21 cellular contexts compared by ENCODE assay signal in the genomic region with DNA sequence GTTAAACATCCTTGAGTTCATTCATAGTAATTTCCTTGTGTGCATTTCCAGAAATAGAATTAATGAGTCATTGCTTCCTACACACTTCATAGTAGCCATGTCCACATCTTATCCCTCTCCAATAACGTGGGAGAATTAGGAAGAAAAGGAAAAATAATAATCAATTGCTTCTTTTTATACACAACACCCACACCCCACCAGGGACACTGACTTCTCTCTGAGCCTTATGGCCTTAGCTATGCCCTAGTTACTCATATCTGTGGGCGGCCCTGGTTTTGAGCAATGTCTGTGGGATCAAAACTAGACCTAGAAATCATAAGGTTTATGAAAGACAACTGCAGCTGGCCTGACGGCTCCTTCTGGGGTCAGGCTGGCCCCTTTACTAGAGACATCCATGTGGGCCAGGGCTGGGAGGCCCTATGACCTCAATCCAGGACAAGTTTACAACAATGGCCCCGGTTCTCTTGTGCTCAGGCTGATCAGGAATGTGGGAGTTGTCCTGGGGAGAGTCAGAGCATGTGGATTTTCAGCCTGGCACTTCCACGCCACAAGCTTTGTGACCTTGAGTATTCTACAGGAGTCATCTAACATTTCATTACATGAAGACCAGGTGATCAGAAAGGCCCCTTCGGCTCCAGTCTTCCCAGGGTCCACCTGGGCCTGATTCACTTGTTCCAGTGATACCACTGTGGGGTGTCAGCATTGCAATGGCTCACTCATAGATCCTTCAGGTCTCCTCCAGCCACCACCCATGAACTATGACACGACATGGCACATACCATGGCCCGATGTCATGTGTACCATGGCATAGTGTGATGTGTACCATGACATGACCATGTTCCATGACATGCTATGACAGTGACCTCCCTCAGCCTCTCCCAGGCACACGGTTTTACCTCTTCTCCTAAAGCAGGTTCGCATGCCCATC. TPM values are rescaled to one million over a fixed set of nuclear protein-coding genes. Genes with fewer than 3 reads are reported as not detected.
DNase-seq lines count a peak whose midpoint lies in the region; ATAC-seq, FAIRE-seq and TF ChIP-seq lines count a peak whose summit lies in the region.
"Not testable (repeated sequence)": the region's sequence is repeated elsewhere in the genome, so short reads cannot be mapped to it uniquely, and the experiment has no call there.
"Had no signal": no experiment of that assay in that cellular context is flagged by ENCODE, and none has a peak within 500 bp of the region (broad histone marks: within the 10 kb centered on the region; RNA-seq: fewer than 3 reads in every experiment).

No MANE protein-coding gene starts in this region.

- not testable (repeated sequence) for H3K79me1 ChIP-seq in mesenchymal stem cell (replicated peaks; ENCODE audit: low read length, poor library complexity, severe bottlenecking)

- not testable (repeated sequence) for TF ChIP-seq EP300 in GM12878 (IDR thresholded peaks at IDR 0.05; ENCODE audit: borderline replicate concordance in 1 of 2, control insufficient read depth in 1 of 2, low read depth in 2 of 2, low read length in 2 of 2)

- not testable (repeated sequence) for H3F3A ChIP-seq in GM23248 (ENCODE audit: insufficient read depth); smooth muscle cell (ENCODE audit: low read depth)

- peak overlapping the region; percentile 34 to 59 for H2BK12ac ChIP-seq in mesenchymal stem cell (ENCODE audit: low read length in 2 of 2)

- not testable (repeated sequence) for H2BK15ac ChIP-seq in mesenchymal stem cell (ENCODE audit: low read depth, poor library complexity, severe bottlenecking)

- SMC1A ChIA-PET in GM12878 (lab: Charles Lee; ENCODE audit: uncharacterized antibody, unreplicated experiment) = not testable (repeated sequence)

- 0 out of 2 replicates have a peak overlapping the region, but pooled peaks have one; percentile 8 for H2AFZ ChIP-seq in GM23248
- not testable (repeated sequence) for H2AFZ ChIP-seq in GM12878 (ENCODE audit: control insufficient read depth, low read depth, low read length); mesenchymal stem cell (ENCODE audit: low read depth, low read length); smooth muscle cell (ENCODE audit: low read depth)

- not testable (repeated sequence) for H4K20me1 ChIP-seq in GM23248 (ENCODE audit: insufficient read depth); GM12878 (ENCODE audit: control insufficient read depth, insufficient read depth); smooth muscle cell (ENCODE audit: low read depth)

- ATAC-seq in activated CD8-positive, alpha-beta memory T cell treated with anti-CD3 and anti-CD28 coated beads, Interleukin-2, amount 10 ng/mL, durations not matched to agents 7 days and 5 days = peak; percentile 33
- not testable (repeated sequence) for ATAC-seq in GM12878

- H3K4ac ChIP-seq in mesenchymal stem cell (ENCODE audit: low read depth in 1 of 2, low read length in 2 of 2) = not testable (repeated sequence)

- not testable (repeated sequence) for H3K4me3 ChIP-seq in AG04450 (ENCODE audit: low read depth, low read length); GM23248; GM12878; fibroblast of villous mesenchyme (ENCODE audit: low read depth, low read length); mesenchymal stem cell (ENCODE audit: insufficient read depth in 1 of 2, low read depth in 1 of 2, low read length in 2 of 2); smooth muscle cell

- DNase-seq in AG04450 (ENCODE audit: low read depth, low spot score) = peak; percentile 34
- DNase-seq in GM23248 = peak; percentile 68
- peak; percentile 46 for DNase-seq in MV-4-11 (lab: John Stamatoyannopoulos, UW)
- peak; percentile 38 for DNase-seq in activated CD8-positive, alpha-beta memory T cell treated with anti-CD3 and anti-CD28 coated beads, Interleukin-2, amount 10 ng/mL, durations not matched to agents 7 days and 5 days
- not testable (repeated sequence) for DNase-seq in GM12878 (ENCODE audit: low read depth, low spot score); smooth muscle cell (lab: John Stamatoyannopoulos, UW; ENCODE audit: unreplicated experiment)
- DNase-seq in fibroblast of villous mesenchyme (ENCODE audit: low read depth) = peak; percentile 19
- DNase-seq in mesenchymal stem cell = peak; percentile 84

- not testable (repeated sequence) for FAIRE-seq in GM12878 (lab: Jason Lieb, UNC)

- not testable (repeated sequence) for H3K36me3 ChIP-seq in GM23248 (ENCODE audit: low read depth); GM12878 (ENCODE audit: control insufficient read depth in 2 of 2, insufficient read depth in 2 of 2, low read length in 1 of 2); mesenchymal stem cell (ENCODE audit: control insufficient read depth in 1 of 2, insufficient read depth in 2 of 2, low read depth in 1 of 2, low read length in 2 of 2); smooth muscle cell (ENCODE audit: low read depth)

- H4K8ac ChIP-seq in mesenchymal stem cell (ENCODE audit: low read length) = not testable (repeated sequence)

- H3K9me3 ChIP-seq in AG04450 (ENCODE audit: control insufficient read depth, insufficient read depth, low read length); GM23248 (ENCODE audit: low read depth); GM12878 (replicated peaks; ENCODE audit: control insufficient read depth, insufficient read depth, low read length); mesenchymal stem cell (ENCODE audit: control insufficient read depth, low read length); smooth muscle cell (replicated peaks; ENCODE audit: low read depth): not testable (repeated sequence)

- peak overlapping the region in 1 of 2 experiments; percentile 85 for H3K18ac ChIP-seq in mesenchymal stem cell (ENCODE audit: low read depth in 1 of 2, low read length in 2 of 2)

- H3K4me2 ChIP-seq in GM23248 (ENCODE audit: unreplicated experiment) (peak overlapping the region; percentile 14), smooth muscle cell (peak overlapping the region; percentile 31)
- not testable (repeated sequence) for H3K4me2 ChIP-seq in GM12878 (ENCODE audit: control insufficient read depth, insufficient read depth); mesenchymal stem cell (ENCODE audit: low read length, poor library complexity, severe bottlenecking)

- CTCF ChIA-PET in AG04450 (lab: Charles Lee) = interaction anchor here (1.4 to 2.3 kb wide), 2 partner anchors 12 kb away, joined by 12 to 15 read pairs; no protein-coding TSS in a partner anchor
- CTCF ChIA-PET in activated CD8-positive, alpha-beta memory T cell treated with anti-CD3 and anti-CD28 coated beads, Interleukin-2, amount 10 ng/mL, durations not matched to agents 7 days and 5 days (lab: Charles Lee) = interaction anchor here (0.9 kb wide), 1 partner anchor 12 kb away, joined by 3 read pairs; no protein-coding TSS in a partner anchor
- CTCF ChIA-PET in GM12878 (lab: Yijun Ruan, JAX) = interaction anchor here (1.6 kb wide), 1 partner anchor 19 kb away, joined by 3 read pairs; no protein-coding TSS in a partner anchor

- H3K27ac ChIP-seq in AG04450 (ENCODE audit: low read depth, low read length) (peak overlapping the region; percentile 47), GM23248 (peak overlapping the region; percentile 33; the same call in 1 of the 2 replicates), smooth muscle cell (ENCODE audit: low read depth) (peak overlapping the region; percentile 78)
- not testable (repeated sequence) for H3K27ac ChIP-seq in GM12878 (ENCODE audit: control insufficient read depth, insufficient read depth); mesenchymal stem cell (ENCODE audit: low read length, poor library complexity, severe bottlenecking)

- not testable (repeated sequence) for H3K9ac ChIP-seq in GM23248; GM12878 (ENCODE audit: control insufficient read depth, insufficient read depth, low read length); mesenchymal stem cell (ENCODE audit: low read length); smooth muscle cell (ENCODE audit: low read depth)

- peaks cover 19% of the 10 kb centered on the region for H3K4me1 Mint-ChIP-seq in activated CD8-positive, alpha-beta memory T cell treated with anti-CD3 and anti-CD28 coated beads, Interleukin-2, amount 10 ng/mL, durations not matched to agents 7 days and 5 days

- H2BK120ac ChIP-seq in mesenchymal stem cell (ENCODE audit: low read depth, low read length) = not testable (repeated sequence)

- peak overlapping the region in 1 of 2 experiments; percentile 5 for H3K14ac ChIP-seq in mesenchymal stem cell (ENCODE audit: low read length in 2 of 2)

- not testable (repeated sequence) for H3K27ac Mint-ChIP-seq in activated CD8-positive, alpha-beta memory T cell treated with anti-CD3 and anti-CD28 coated beads, Interleukin-2, amount 10 ng/mL, durations not matched to agents 7 days and 5 days

- not testable (repeated sequence) for H2AK5ac ChIP-seq in mesenchymal stem cell (ENCODE audit: low read length, severe bottlenecking)

- H3K27me3 Mint-ChIP-seq in activated CD8-positive, alpha-beta memory T cell treated with anti-CD3 and anti-CD28 coated beads, Interleukin-2, amount 10 ng/mL, durations not matched to agents 7 days and 5 days = peaks cover 55% of the 10 kb centered on the region

- not testable (repeated sequence) for H3K4me3 Mint-ChIP-seq in activated CD8-positive, alpha-beta memory T cell treated with anti-CD3 and anti-CD28 coated beads, Interleukin-2, amount 10 ng/mL, durations not matched to agents 7 days and 5 days

- intact Hi-C loops in GM12878 (cut with micrococcal nuclease; ENCODE audit: unreplicated experiment) = not testable (repeated sequence)

- WGBS in GM23248 (ENCODE audit: low coverage in 1 of 2, low lambda C conversion rate in 2 of 2, missing lambda C conversion rate in 2 of 2), 2 experiments = 71 to 74% methylated on average over 10 of the region's 10 CpGs
- 24% methylated on average over 10 of the region's 10 CpGs for WGBS in GM12878 (ENCODE audit: insufficient coverage, insufficient replicate concordance, low lambda C conversion rate, missing lambda C conversion rate)
- 85% methylated on average over 7 of the region's 10 CpGs for WGBS in mesenchymal stem cell
- WGBS in smooth muscle cell (ENCODE audit: low lambda C conversion rate) = 63% methylated on average over 9 of the region's 10 CpGs

- not testable (repeated sequence) for H4K91ac ChIP-seq in mesenchymal stem cell (ENCODE audit: low read length)

- RAD21 ChIA-PET in GM12878 (lab: Charles Lee; ENCODE audit: unreplicated experiment) = not testable (repeated sequence)

- not testable (repeated sequence) for H3K4me1 ChIP-seq in GM23248 (ENCODE audit: insufficient read depth); GM12878 (ENCODE audit: control insufficient read depth, insufficient read depth, low read length); mesenchymal stem cell (ENCODE audit: control insufficient read depth, insufficient read depth, low read depth, low read length); smooth muscle cell (ENCODE audit: low read depth)

- H3K23ac ChIP-seq in mesenchymal stem cell (ENCODE audit: low read length in 2 of 2) = not testable (repeated sequence)

- H3K36me3 Mint-ChIP-seq in activated CD8-positive, alpha-beta memory T cell treated with anti-CD3 and anti-CD28 coated beads, Interleukin-2, amount 10 ng/mL, durations not matched to agents 7 days and 5 days = not testable (repeated sequence)

- in situ Hi-C loops in GM23248 (cut with MboI); GM12878 (cut with MboI): not testable (repeated sequence)

- not testable (repeated sequence) for H2BK5ac ChIP-seq in mesenchymal stem cell (ENCODE audit: low read depth, low read length, poor library complexity, severe bottlenecking)

- POLR2A ChIA-PET in AG04450 (lab: Yijun Ruan, JAX) = interaction anchor here (0.6 kb wide), 1 partner anchor 13 kb away, joined by 4 read pairs; no protein-coding TSS in a partner anchor
- POLR2A ChIA-PET in GM12878 (lab: Charles Lee) = not testable (repeated sequence)

- H3K9me2 ChIP-seq in GM23248 (ENCODE audit: insufficient read depth) = not testable (repeated sequence)

- not testable (repeated sequence) for H3K27me3 ChIP-seq in AG04450 (ENCODE audit: control insufficient read depth, insufficient read depth, low read length); GM23248 (replicated peaks; ENCODE audit: insufficient read depth); GM12878 (replicated peaks in 1 of 2; ENCODE audit: control insufficient read depth in 2 of 2, insufficient read depth in 2 of 2, low read length in 1 of 2); mesenchymal stem cell (ENCODE audit: control insufficient read depth in 1 of 2, insufficient read depth in 1 of 2, low read length in 2 of 2); smooth muscle cell (ENCODE audit: low read depth)

- BruUV-seq in GM12878 (replicated peaks; lab: Mats Ljungman, UMichigan) = not testable (repeated sequence)

- H3K79me2 ChIP-seq in GM23248 (ENCODE audit: insufficient read depth); GM12878 (ENCODE audit: control insufficient read depth, insufficient read depth, low read length); smooth muscle cell (ENCODE audit: low read depth): not testable (repeated sequence)

- TF ChIP-seq RAD21 in GM12878 (IDR thresholded peaks at IDR 0.05; ENCODE audit: insufficient read depth, low read depth, low read length) = not testable (repeated sequence)

- not testable (repeated sequence) for TF ChIP-seq CTCF in AG04450 (IDR thresholded peaks at IDR 0.05; ENCODE audit: low read depth, low read length); GM12878 (IDR thresholded peaks at IDR 0.05 in 2 of 3, conservative IDR thresholded peaks at IDR 0.05 in 1 of 3; ENCODE audit: control insufficient read depth in 2 of 3, extremely low read depth in 1 of 3, insufficient read depth in 1 of 3, low read depth in 3 of 3, low read length in 3 of 3); fibroblast of villous mesenchyme (IDR thresholded peaks at IDR 0.05; ENCODE audit: insufficient read depth, low read depth, low read length); smooth muscle cell (IDR thresholded peaks at IDR 0.05; ENCODE audit: borderline replicate concordance, insufficient read depth, poor library complexity, severe bottlenecking)

- TF ChIP-seq POLR2A in GM12878 (IDR thresholded peaks at IDR 0.05; ENCODE audit: low read depth, low read length) = not testable (repeated sequence)

- H3K9me3 Mint-ChIP-seq in activated CD8-positive, alpha-beta memory T cell treated with anti-CD3 and anti-CD28 coated beads, Interleukin-2, amount 10 ng/mL, durations not matched to agents 7 days and 5 days (ENCODE audit: low read depth) = not testable (repeated sequence)

RNA-seq across cellular contexts. Expression of gene LYZL2, which starts 22.2 kb away (rescaled TPM):
- polyA plus RNA-seq in AG04450 (2011; rRNA removed) = not detected in 2 replicates
- not detected in 2 replicates for polyA minus RNA-seq in AG04450 (2011; rRNA and poly(A)+ RNA removed)
- not detected in 2 replicates for total RNA-seq in GM23248 (2014; rRNA removed; shearing (Covaris generic))
- not detected in 2 replicates for polyA plus RNA-seq in GM23248 (2016; fragmentation: Nextera tagmentation; extraction: Ambion mirVana)
- not detected for total RNA-seq in activated CD8-positive, alpha-beta memory T cell treated with anti-CD3 and anti-CD28 coated beads, Interleukin-2, amount 10 ng/mL, durations not matched to agents 7 days and 5 days
- total RNA-seq in GM12878 (2013; cell fraction: nucleolus; rRNA removed) = not detected in 2 replicates
- not detected in 2 replicates for total RNA-seq in GM12878 (2014; rRNA removed)
- not detected in 2 replicates for total RNA-seq in GM12878 (2014; rRNA removed; fragmentation: Illumina TruSeq; extraction: Trizol)
- not detected in 2 replicates for total RNA-seq in GM12878 (2021)
- polyA plus RNA-seq in GM12878 (2011; ENCODE audit: low read depth) = not detected
- polyA plus RNA-seq in GM12878 (2011; rRNA removed) = not detected in 2 replicates
- not detected in 2 replicates for polyA plus RNA-seq in GM12878 (2011; cell fraction: cytosol; rRNA removed)
- polyA plus RNA-seq in GM12878 (2011; cell fraction: nucleus; rRNA removed) = not detected in 2 replicates
- not detected in 2 replicates for polyA plus RNA-seq in GM12878 (2012)
- polyA plus RNA-seq in GM12878 (2014; fragmentation: Illumina TruSeq; extraction: Trizol) = not detected in 2 replicates
- not detected for polyA plus RNA-seq in GM12878 (2014; fragmentation: Nextera tagmentation; extraction: Ambion mirVana)
- polyA plus RNA-seq in GM12878 (2014; rRNA removed) = not detected in 2 replicates
- polyA plus RNA-seq in GM12878 (2016; fragmentation: Nextera tagmentation; extraction: Ambion mirVana) = not detected
- polyA minus RNA-seq in GM12878 (2011; rRNA and poly(A)+ RNA removed) = not detected in 2 replicates
- not detected in 2 replicates for polyA minus RNA-seq in GM12878 (2011; cell fraction: cytosol; rRNA and poly(A)+ RNA removed)
- polyA minus RNA-seq in GM12878 (2011; cell fraction: nucleus; rRNA and poly(A)+ RNA removed) = not detected in 2 replicates
- not detected in 2 replicates for total RNA-seq in fibroblast of villous mesenchyme
- polyA plus RNA-seq in mesenchymal stem cell (2013, experiment 1 of 2) = not detected
- not detected for polyA plus RNA-seq in mesenchymal stem cell (2013, experiment 2 of 2)
- not detected in 2 replicates for total RNA-seq in smooth muscle cell
- polyA plus RNA-seq in smooth muscle cell = not detected in 2 replicates
- total RNA-seq: A673; activated CD8-positive, alpha-beta memory T cell treated with anti-CD3 and anti-CD28 coated beads for 36 hours; breast epithelium; foreskin keratinocyte; H1; lung; M059J; renal cortical epithelial cell; subcutaneous adipose tissue; urinary bladder had no signal
- polyA plus RNA-seq: CD14-positive monocyte, foreskin keratinocyte, H1, IgD-negative memory B cell, keratinocyte, lung, urinary bladder had no signal
